Comparison of ENCODE assay signal across 8 cellular contexts in the genomic region with DNA sequence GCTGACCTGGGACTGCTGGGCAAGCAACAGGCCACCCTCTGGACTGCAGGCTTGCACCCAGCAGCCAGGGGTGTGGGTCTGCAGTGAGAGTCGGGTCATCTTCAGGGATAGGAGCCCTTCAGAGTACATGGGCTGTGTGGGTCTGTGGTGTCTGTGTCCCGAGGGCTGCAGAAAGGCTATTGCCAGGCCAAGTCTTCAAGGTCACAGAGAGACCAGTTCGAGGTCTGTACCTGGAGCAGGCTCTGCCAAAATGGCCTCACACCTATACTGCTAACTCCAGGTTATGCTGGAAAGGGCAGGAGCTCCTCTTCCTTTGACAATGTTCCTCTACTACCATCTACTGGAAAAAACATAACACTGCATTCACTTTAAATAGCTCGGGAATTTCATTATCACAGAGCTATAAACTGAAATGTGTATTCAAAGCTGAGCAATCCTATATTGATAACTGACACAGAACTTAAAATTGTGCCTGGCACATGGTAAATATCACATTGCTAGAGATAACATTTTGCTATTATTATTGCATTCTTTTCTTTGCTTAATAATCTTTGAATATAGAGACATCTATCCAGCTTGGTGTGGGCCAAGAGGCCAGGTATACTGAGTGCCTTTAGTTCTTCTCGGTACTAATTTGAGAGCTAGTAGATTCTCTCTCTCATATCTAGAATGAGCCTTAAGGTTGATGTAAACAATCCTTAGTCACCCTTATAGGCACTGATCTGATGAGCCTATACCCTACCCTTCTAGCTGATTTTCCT. TPM values are rescaled to one million over a fixed set of nuclear protein-coding genes. Genes with fewer than 3 reads are reported as not detected.
A peak's percentile ranks its signal among the peaks of the same experiment; 100 is the strongest.
DNase-seq lines count a peak whose midpoint lies in the region; ATAC-seq and FAIRE-seq lines count a peak whose summit lies in the region.

No MANE protein-coding gene starts in this region.

- peak; percentile 14 for DNase-seq in DMS79 (lab: John Stamatoyannopoulos, UW)
- peak; percentile 57 for DNase-seq in NCI-H1105 (lab: John Stamatoyannopoulos, UW)
- DNase-seq in SW480 (ENCODE audit: low spot score): peak; percentile 76
- DNase-seq in frontal cortex (ENCODE audit: low spot score in 2 of 2): peak in 1 of 2 donors; percentile 51
- DNase-seq in putamen (ENCODE audit: low spot score): peak; percentile 10
- no peak for DNase-seq in activated CD8-positive, alpha-beta memory T cell treated with anti-CD3 and anti-CD28 coated beads, Interleukin-2, amount 50 U/mL, for 4 hours

- ATAC-seq in GM21528 (IDR thresholded peaks at IDR 0.05; ENCODE audit: low FRiP score, unreplicated experiment): peak; percentile 67
- ATAC-seq in GM21723 (IDR thresholded peaks at IDR 0.05; ENCODE audit: unreplicated experiment): no peak

- FAIRE-seq in frontal cortex (lab: Jason Lieb, UNC): peak; percentile 59

RNA-seq across cellular contexts. Expression of gene DNAH14, which starts 6.9 kb away (rescaled TPM):
- 37.5 TPM for total RNA-seq in frontal cortex
